ENCODE assay signal across 18 cellular contexts in the genomic region with DNA sequence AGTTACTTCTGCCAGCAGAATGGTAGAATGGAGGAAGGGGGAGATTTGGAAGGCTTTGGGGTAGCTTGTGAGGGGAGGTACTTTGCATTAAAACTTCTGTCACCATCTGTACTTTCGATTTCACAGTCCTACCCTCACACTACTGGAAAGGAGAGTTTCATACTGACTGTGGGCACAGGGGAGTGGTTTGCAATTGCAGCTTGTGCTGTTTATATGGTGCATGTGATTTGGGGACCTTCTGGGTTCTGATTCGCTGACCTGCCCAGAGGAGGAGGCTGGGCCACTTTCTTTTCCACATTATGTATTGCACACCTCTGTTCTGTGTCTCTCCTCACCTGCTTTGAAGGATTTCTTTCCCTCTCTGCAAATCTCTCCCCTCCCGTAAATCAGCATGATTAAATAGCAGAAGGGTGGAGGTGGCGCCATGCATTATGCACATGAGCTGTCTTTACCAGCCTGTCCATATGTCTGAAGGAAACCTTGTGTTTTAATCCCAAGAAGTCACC.
"Had no signal": no experiment of that assay in that cellular context is flagged by ENCODE, and none has a peak within 500 bp of the region (broad histone marks: within the 10 kb centered on the region; RNA-seq: fewer than 3 reads in every experiment).

No MANE protein-coding gene starts in this region.

- H3K27me3 ChIP-seq: brain microvascular endothelial cell, MG63 had no signal

- H3K36me3 ChIP-seq: brain microvascular endothelial cell, MG63 had no signal

- H3K4me3 ChIP-seq: MG63, SK-N-MC had no signal

- H3K27ac ChIP-seq: brain microvascular endothelial cell, SK-N-MC, VCaP had no signal

- H3K9me3 ChIP-seq: MG63 had no signal

- DNase-seq: activated CD4-positive, alpha-beta T cell treated with anti-CD3 and anti-CD28 coated beads for 4 hours; activated CD8-positive, alpha-beta memory T cell treated with anti-CD3 and anti-CD28 coated beads, Interleukin-2, amount 50 U/mL, for 4 hours; activated CD8-positive, alpha-beta T cell treated with anti-CD3 and anti-CD28 coated beads for 36 hours; activated gamma-delta T cell treated with Interleukin-2 at 50 U/mL for 16 hours; activated naive CD4-positive, alpha-beta T cell treated with anti-CD3 and anti-CD28 coated beads, Interleukin-2, amount 10 ng/mL, durations not matched to agents 7 days and 5 days; activated naive CD8-positive, alpha-beta T cell treated with anti-CD3 and anti-CD28 coated beads for 36 hours; activated T-cell treated with anti-CD3 and anti-CD28 coated beads, Interleukin-2, amount 50 U/mL, for 72 hours; brain microvascular endothelial cell; MG63; NCI-H1105 treated with DMSO at 0.1 percent for 48 hours; NCI-H1436 treated with DMSO at 0.1 percent for 48 hours; NCI-H1930; NCI-H2171 treated with DMSO at 0.1 percent for 48 hours; NCI-H226; NCI-H526; T-helper 1 cell had no signal
